ENCODE assay signal across 8 cellular contexts in the genomic region with DNA sequence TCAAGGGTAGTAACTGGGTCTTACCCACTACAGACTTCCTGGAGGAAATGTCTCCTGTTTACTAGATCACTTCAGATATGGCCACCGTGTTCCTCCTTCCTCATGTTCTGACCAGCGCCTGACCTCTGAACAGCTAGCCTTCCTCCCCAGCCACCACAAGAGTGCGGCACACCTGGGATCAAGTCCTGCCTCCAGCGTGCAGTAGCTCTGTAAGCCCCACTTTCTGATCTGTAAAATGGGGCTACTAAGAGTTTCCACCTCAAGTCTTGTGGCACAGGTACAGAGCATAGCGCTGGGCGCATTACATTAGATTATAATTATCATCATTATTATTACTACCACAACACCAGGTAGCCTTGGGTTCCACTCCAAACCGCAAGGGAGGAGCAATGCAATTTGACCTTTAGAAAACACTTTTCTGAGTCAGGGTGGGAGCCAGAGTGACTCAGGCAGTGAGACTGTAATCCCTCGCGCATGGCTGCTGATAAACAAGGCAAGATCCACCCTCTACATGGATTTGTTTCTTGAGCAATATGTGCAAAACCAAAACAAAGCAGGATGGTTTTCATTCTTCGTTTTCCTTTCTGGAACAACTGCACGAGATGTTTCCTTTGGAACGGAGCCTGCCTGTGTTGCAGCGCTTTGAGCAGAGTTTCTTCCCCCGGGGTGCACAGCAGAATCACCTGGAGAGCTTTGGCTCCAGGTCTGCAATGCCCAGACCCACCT.
DNase-seq lines count a peak whose midpoint lies in the region; ATAC-seq lines count a peak whose summit lies in the region.

No MANE protein-coding gene starts in this region.

- no peak overlapping the region for H3K4me3 Mint-ChIP-seq in CD4-positive, alpha-beta memory T cell

- peak overlapping the region; percentile 86 for H3K27ac ChIP-seq in ACC112 (ENCODE audit: low read depth, low read length)
- no peak overlapping the region for H3K27ac ChIP-seq in CD4-positive, alpha-beta memory T cell (ENCODE audit: low read depth, low read length)

- H3K27me3 ChIP-seq in ACC112 (ENCODE audit: insufficient read depth, low read length), result no peaks in the 10 kb centered on the region
- no peaks in the 10 kb centered on the region for H3K27me3 ChIP-seq in CD4-positive, alpha-beta memory T cell (ENCODE audit: insufficient read depth, low read length)

- no peaks in the 10 kb centered on the region for H3K79me2 ChIP-seq in ACC112 (ENCODE audit: control insufficient read depth, insufficient read depth, low read length, unreplicated experiment)

- intact Hi-C loops in CD4-positive, alpha-beta memory T cell (cut with micrococcal nuclease), result no loop called here

- H3K27ac Mint-ChIP-seq in CD4-positive, alpha-beta memory T cell, result no peak overlapping the region

- CTCF ChIA-PET in CD4-positive, alpha-beta memory T cell (lab: Charles Lee; ENCODE audit: partially characterized antibody), result interaction anchor here (1.3 kb wide), 1 partner anchor 201 kb away, joined by 3 read pairs; no protein-coding TSS in a partner anchor

- H3K27me3 Mint-ChIP-seq in CD4-positive, alpha-beta memory T cell, result no peaks in the 10 kb centered on the region

- POLR2A ChIA-PET in CD4-positive, alpha-beta memory T cell (lab: Charles Lee; ENCODE audit: partially characterized antibody), result no interaction called here

- H2AFZ ChIP-seq in ACC112 (ENCODE audit: low read length, unreplicated experiment), result no peak overlapping the region

- H3K4me3 ChIP-seq in ACC112 (ENCODE audit: low read depth, low read length), result peak overlapping the region; percentile 39
- H3K4me3 ChIP-seq in CD4-positive, alpha-beta memory T cell (ENCODE audit: low read length in 2 of 2), result no peak overlapping the region

- no peaks in the 10 kb centered on the region for H3K9me3 ChIP-seq in CD4-positive, alpha-beta memory T cell (ENCODE audit: control insufficient read depth in 1 of 2, low read length in 2 of 2)

- peaks cover 36% of the 10 kb centered on the region for H3K4me1 ChIP-seq in ACC112 (ENCODE audit: control insufficient read depth, insufficient read depth, low read length, unreplicated experiment)
- H3K4me1 ChIP-seq in CD4-positive, alpha-beta memory T cell (ENCODE audit: insufficient read depth, low read length), result no peaks in the 10 kb centered on the region

- DNase-seq in NCI-H226 (peak; percentile 99), epidermal melanocyte (ENCODE audit: insufficient read length, low spot score) (peak; percentile 75), myocyte (ENCODE audit: low read depth) (peak; percentile 91), CD1c-positive myeloid dendritic cell (ENCODE audit: extremely low spot score) (no peak)
- no peak for DNase-seq in CD4-positive, alpha-beta memory T cell
- DNase-seq in activated CD4-positive, alpha-beta T cell treated with anti-CD3 and anti-CD28 coated beads for 48 hours, result no peak

- no peak for ATAC-seq in GM21528 (IDR thresholded peaks at IDR 0.05; ENCODE audit: low FRiP score, unreplicated experiment)

- H3K36me3 Mint-ChIP-seq in CD4-positive, alpha-beta memory T cell, result peaks cover 2 to 10% of the 10 kb centered on the region in 2 donors

- no peaks in the 10 kb centered on the region for H3K9me3 Mint-ChIP-seq in CD4-positive, alpha-beta memory T cell

- no peaks in the 10 kb centered on the region for H3K36me3 ChIP-seq in ACC112 (ENCODE audit: insufficient read depth, low read length)
- no peaks in the 10 kb centered on the region for H3K36me3 ChIP-seq in CD4-positive, alpha-beta memory T cell (ENCODE audit: insufficient read depth, low read length)

- peaks cover 0 to 6% (median 1%) of the 10 kb centered on the region in 4 donors for H3K4me1 Mint-ChIP-seq in CD4-positive, alpha-beta memory T cell

Comparison
In these comparisons a context has a peak if more than half of its experiments do, and no peak if none do; other contexts are left out.
1. DNase-seq: peak in NCI-H226 (single experiment), epidermal melanocyte (single experiment) and myocyte (single experiment); none in CD4-positive, alpha-beta memory T cell (0 of 5), CD1c-positive myeloid dendritic cell (single experiment) and activated CD4-positive, alpha-beta T cell treated with anti-CD3 and anti-CD28 coated beads for 48 hours (single experiment).